In genomic region chr1:17564458-17565393, GRCh38 we compare ENCODE assay signal across 1 cellular context.
TF ChIP-seq lines count a peak whose summit lies in the region.

No MANE protein-coding gene starts in this region.

TF ChIP-seq in HepG2, 621 proteins besides CTCF, POLR2A, EP300 and RAD21 (continued from another document and continues in another):
- no peak for TF ChIP-seq ZNF646 (CRISPR knock-in tag; IDR thresholded peaks at IDR 0.05)
- no peak for TF ChIP-seq ZBTB25 (CRISPR knock-in tag; IDR thresholded peaks at IDR 0.05)
- no peak for TF ChIP-seq MYNN (CRISPR knock-in tag; IDR thresholded peaks at IDR 0.05; ENCODE audit: low read depth)
- no peak for TF ChIP-seq REPIN1 (CRISPR knock-in tag; IDR thresholded peaks at IDR 0.05; ENCODE audit: borderline replicate concordance, low read depth)
- no peak for TF ChIP-seq MED13 (CRISPR knock-in tag; IDR thresholded peaks at IDR 0.05)
- TF ChIP-seq TERF1 (CRISPR knock-in tag; IDR thresholded peaks at IDR 0.05) = no peak
- TF ChIP-seq KIAA2018 (CRISPR knock-in tag; IDR thresholded peaks at IDR 0.05; ENCODE audit: borderline replicate concordance) = no peak
- no peak for TF ChIP-seq TEF (CRISPR knock-in tag; IDR thresholded peaks at IDR 0.05)
- TF ChIP-seq ZNF121 (CRISPR knock-in tag; IDR thresholded peaks at IDR 0.05) = peak; percentile 33; the same call in 1 of the 2 replicates
- peak; percentile 68 for TF ChIP-seq TRIM24 (CRISPR knock-in tag; IDR thresholded peaks at IDR 0.05)
- TF ChIP-seq ZNF331 (CRISPR knock-in tag; IDR thresholded peaks at IDR 0.05) = no peak
- TF ChIP-seq TFDP2 (CRISPR knock-in tag; IDR thresholded peaks at IDR 0.05) = no peak
- TF ChIP-seq KMT2B (CRISPR knock-in tag; IDR thresholded peaks at IDR 0.05) = no peak
- 0 out of 2 replicates have a peak, but pooled peaks have one; percentile 12 for TF ChIP-seq KDM6A (CRISPR knock-in tag; IDR thresholded peaks at IDR 0.05; ENCODE audit: low read depth)
- TF ChIP-seq ZNF136 (CRISPR knock-in tag; IDR thresholded peaks at IDR 0.05; ENCODE audit: low read depth) = no peak
- TF ChIP-seq STAG1 (CRISPR knock-in tag; IDR thresholded peaks at IDR 0.05) = 0 out of 2 replicates have a peak, but pooled peaks have one; percentile 8
- no peak for TF ChIP-seq POGZ (CRISPR knock-in tag; IDR thresholded peaks at IDR 0.05)
- TF ChIP-seq GFI1 (CRISPR knock-in tag; IDR thresholded peaks at IDR 0.05; ENCODE audit: borderline replicate concordance) = peak; percentile 58; the same call in 1 of the 2 replicates
- TF ChIP-seq ZNF773 (CRISPR knock-in tag; IDR thresholded peaks at IDR 0.05; ENCODE audit: borderline replicate concordance) = no peak
- TF ChIP-seq ZNF512 (CRISPR knock-in tag; IDR thresholded peaks at IDR 0.05) = no peak
- TF ChIP-seq NFE2 (CRISPR knock-in tag; IDR thresholded peaks at IDR 0.05) = no peak
- TF ChIP-seq NR1H2 (CRISPR knock-in tag; IDR thresholded peaks at IDR 0.05; ENCODE audit: borderline replicate concordance, low read depth) = no peak
- no peak for TF ChIP-seq GATA4 (IDR thresholded peaks at IDR 0.05; ENCODE audit: borderline replicate concordance, low read depth)
- 0 out of 2 replicates have a peak, but pooled peaks have one; percentile 49 for TF ChIP-seq PITX1 (CRISPR knock-in tag; IDR thresholded peaks at IDR 0.05)
- TF ChIP-seq MIER3 (CRISPR knock-in tag; IDR thresholded peaks at IDR 0.05; ENCODE audit: borderline replicate concordance) = no peak
- no peak for TF ChIP-seq ZNF7 (CRISPR knock-in tag; IDR thresholded peaks at IDR 0.05)
- peak; percentile 29; the same call in 1 of the 2 replicates for TF ChIP-seq ZNF232 (CRISPR knock-in tag; IDR thresholded peaks at IDR 0.05; ENCODE audit: borderline replicate concordance)
- TF ChIP-seq ZFP36L2 (CRISPR knock-in tag; IDR thresholded peaks at IDR 0.05) = no peak
- no peak for TF ChIP-seq TAF15 (IDR thresholded peaks at IDR 0.05; ENCODE audit: low read depth, low read length, poor library complexity, severe bottlenecking)
- TF ChIP-seq PRDM4 (CRISPR knock-in tag; IDR thresholded peaks at IDR 0.05; ENCODE audit: borderline replicate concordance) = no peak
- TF ChIP-seq SMAD3 (CRISPR knock-in tag; IDR thresholded peaks at IDR 0.05) = no peak
- TF ChIP-seq EED (CRISPR knock-in tag; IDR thresholded peaks at IDR 0.05) = peak; percentile 63; the same call in 1 of the 2 replicates
- TF ChIP-seq NRL (CRISPR knock-in tag; IDR thresholded peaks at IDR 0.05; ENCODE audit: borderline replicate concordance) = no peak
- no peak for TF ChIP-seq IKZF1 (IDR thresholded peaks at IDR 0.05)
- no peak for TF ChIP-seq EZH2 (conservative IDR thresholded peaks at IDR 0.05; ENCODE audit: low read depth, low read length)
- no peak for TF ChIP-seq PRPF4 (IDR thresholded peaks at IDR 0.05; ENCODE audit: low read depth, low read length, poor library complexity, severe bottlenecking)
